In the genomic region with DNA sequence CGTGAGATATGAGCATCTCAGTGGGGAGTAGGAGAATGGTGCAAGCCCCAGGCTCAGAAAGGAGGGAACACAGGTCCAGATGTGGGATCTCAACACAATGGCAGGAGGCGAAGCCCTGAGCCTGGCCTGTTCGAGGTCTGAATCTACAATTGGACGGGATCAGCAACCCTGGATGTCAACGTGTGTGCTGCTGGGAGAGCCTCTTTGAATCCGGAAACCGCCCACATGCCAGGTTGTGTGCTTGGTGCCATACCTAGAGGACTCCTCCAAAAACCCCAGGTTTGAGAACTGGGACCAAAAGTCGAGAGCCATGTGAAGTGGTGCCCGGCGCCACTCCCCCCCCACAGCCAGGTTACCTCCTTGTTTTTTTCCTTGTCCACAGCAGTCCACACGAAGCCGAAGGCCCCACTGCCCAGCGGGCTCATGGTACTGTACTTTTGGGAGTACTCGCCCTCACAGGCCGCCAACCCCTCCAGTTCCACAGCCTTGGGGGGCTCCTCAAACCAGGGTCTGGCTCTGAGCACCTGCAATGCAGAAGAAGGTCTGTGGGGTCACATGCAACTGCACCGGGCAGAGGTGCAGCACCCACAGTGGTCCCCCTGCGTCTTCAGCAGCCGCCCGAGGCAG, we compare ENCODE assay signal across 23 cellular contexts. TPM values are rescaled to one million over a fixed set of nuclear protein-coding genes. Genes with fewer than 3 reads are reported as not detected.
DNase-seq lines count a peak whose midpoint lies in the region; ATAC-seq, FAIRE-seq and TF ChIP-seq lines count a peak whose summit lies in the region.
"Had no signal": no experiment of that assay in that cellular context is flagged by ENCODE, and none has a peak within 500 bp of the region (broad histone marks: within the 10 kb centered on the region; RNA-seq: fewer than 3 reads in every experiment).

No MANE protein-coding gene starts in this region.

- ATAC-seq in esophagus mucosa, result no peak
- ATAC-seq: GM23338, PC-3 had no signal

- peak overlapping the region; percentile 33 for H3K27ac Mint-ChIP-seq in activated CD4-positive, alpha-beta memory T cell treated with anti-CD3 and anti-CD28 coated beads for 36 hours
- no peak overlapping the region for H3K27ac Mint-ChIP-seq in activated CD4-positive, alpha-beta memory T cell treated with anti-CD3 and anti-CD28 coated beads, Interleukin-2, amount 10 ng/mL, durations not matched to agents 7 days and 5 days
- H3K27ac Mint-ChIP-seq: B cell, GM23338 had no signal

- no peak for TF ChIP-seq POLR2A in sigmoid colon (IDR thresholded peaks at IDR 0.05)
- TF ChIP-seq POLR2A in GM12892 (IDR thresholded peaks at IDR 0.05; ENCODE audit: low read depth, low read length), result no peak

- CTCF ChIA-PET in activated CD4-positive, alpha-beta memory T cell treated with anti-CD3 and anti-CD28 coated beads for 36 hours (lab: Charles Lee), result no interaction called here
- CTCF ChIA-PET in activated CD4-positive, alpha-beta memory T cell treated with anti-CD3 and anti-CD28 coated beads, Interleukin-2, amount 10 ng/mL, durations not matched to agents 7 days and 5 days (lab: Charles Lee), result no interaction called here

- WGBS in sigmoid colon, 2 donors, result 87 to 95% methylated on average over 19 of the region's 19 CpGs

- H3K9me3 Mint-ChIP-seq in activated CD4-positive, alpha-beta memory T cell treated with anti-CD3 and anti-CD28 coated beads for 36 hours, result peaks cover 10% of the 10 kb centered on the region
- H3K9me3 Mint-ChIP-seq in activated CD4-positive, alpha-beta memory T cell treated with anti-CD3 and anti-CD28 coated beads, Interleukin-2, amount 10 ng/mL, durations not matched to agents 7 days and 5 days, result no peaks in the 10 kb centered on the region
- H3K9me3 Mint-ChIP-seq: GM23338 had no signal

- no peak overlapping the region for H3K4me3 Mint-ChIP-seq in activated CD4-positive, alpha-beta memory T cell treated with anti-CD3 and anti-CD28 coated beads for 36 hours
- H3K4me3 Mint-ChIP-seq in activated CD4-positive, alpha-beta memory T cell treated with anti-CD3 and anti-CD28 coated beads, Interleukin-2, amount 10 ng/mL, durations not matched to agents 7 days and 5 days, result no peak overlapping the region
- H3K4me3 Mint-ChIP-seq: B cell; CD4-positive, CD25-positive, alpha-beta regulatory T cell; GM23338 had no signal

- DNase-seq in activated CD4-positive, alpha-beta memory T cell treated with anti-CD3 and anti-CD28 coated beads for 36 hours, result peak; percentile 6
- no peak for DNase-seq in activated CD4-positive, alpha-beta memory T cell treated with anti-CD3 and anti-CD28 coated beads, Interleukin-2, amount 10 ng/mL, durations not matched to agents 7 days and 5 days
- DNase-seq in 8988T, result peak; percentile 8
- peak; percentile 29 for DNase-seq in islet precursor cell
- peak; percentile 41 for DNase-seq in sigmoid colon
- no peak for DNase-seq in GM12892 (ENCODE audit: insufficient read length)
- DNase-seq in DMS114 treated with DMSO at 0.1 percent for 48 hours (lab: John Stamatoyannopoulos, UW; ENCODE audit: unreplicated experiment), result no peak
- DNase-seq: Caco-2; CD4-positive, CD25-positive, alpha-beta regulatory T cell; DMS153; GDM1; HCEC 1CT; MV-4-11; NCI-H187; NCI-H2107; NCI-H510A; NCI-H82; PC-3 had no signal

- FAIRE-seq in GM12892 (lab: Jason Lieb, UNC), result no peak

- no peak overlapping the region for H3K4me3 ChIP-seq in sigmoid colon
- H3K4me3 ChIP-seq: GM23338 had no signal

- no peak for TF ChIP-seq CTCF in sigmoid colon (IDR thresholded peaks at IDR 0.05)

- peaks cover 61% of the 10 kb centered on the region for H3K36me3 Mint-ChIP-seq in activated CD4-positive, alpha-beta memory T cell treated with anti-CD3 and anti-CD28 coated beads for 36 hours
- peaks cover 36% of the 10 kb centered on the region for H3K36me3 Mint-ChIP-seq in activated CD4-positive, alpha-beta memory T cell treated with anti-CD3 and anti-CD28 coated beads, Interleukin-2, amount 10 ng/mL, durations not matched to agents 7 days and 5 days (ENCODE audit: low read depth)

- H3K4me1 ChIP-seq in sigmoid colon, result no peaks in the 10 kb centered on the region
- H3K4me1 ChIP-seq: Caco-2 had no signal

- no peaks in the 10 kb centered on the region for H3K36me3 ChIP-seq in sigmoid colon

- H3K27me3 ChIP-seq in sigmoid colon, result no peaks in the 10 kb centered on the region

- H3K9me3 ChIP-seq in sigmoid colon, result no peaks in the 10 kb centered on the region
- H3K9me3 ChIP-seq: Caco-2 had no signal

- no peak for TF ChIP-seq EP300 in sigmoid colon (IDR thresholded peaks at IDR 0.05)

- H3K4me1 Mint-ChIP-seq in activated CD4-positive, alpha-beta memory T cell treated with anti-CD3 and anti-CD28 coated beads for 36 hours (ENCODE audit: low read depth), result peaks cover 50% of the 10 kb centered on the region
- H3K4me1 Mint-ChIP-seq in activated CD4-positive, alpha-beta memory T cell treated with anti-CD3 and anti-CD28 coated beads, Interleukin-2, amount 10 ng/mL, durations not matched to agents 7 days and 5 days, result peaks cover 15% of the 10 kb centered on the region
- H3K4me1 Mint-ChIP-seq: GM23338 had no signal

- POLR2A ChIA-PET in activated CD4-positive, alpha-beta memory T cell treated with anti-CD3 and anti-CD28 coated beads for 36 hours (lab: Charles Lee), result interaction anchor here (1.0 kb wide), 1 partner anchor 13 kb away, joined by 3 read pairs; no protein-coding TSS in a partner anchor
- POLR2A ChIA-PET in activated CD4-positive, alpha-beta memory T cell treated with anti-CD3 and anti-CD28 coated beads, Interleukin-2, amount 10 ng/mL, durations not matched to agents 7 days and 5 days (lab: Charles Lee), result no interaction called here

- intact Hi-C loops in activated CD4-positive, alpha-beta memory T cell treated with anti-CD3 and anti-CD28 coated beads for 36 hours (cut with micrococcal nuclease), result no loop called here
- intact Hi-C loops in sigmoid colon (cut with DNase I), result no loop called here

- no peaks in the 10 kb centered on the region for H3K27me3 Mint-ChIP-seq in activated CD4-positive, alpha-beta memory T cell treated with anti-CD3 and anti-CD28 coated beads for 36 hours
- H3K27me3 Mint-ChIP-seq in activated CD4-positive, alpha-beta memory T cell treated with anti-CD3 and anti-CD28 coated beads, Interleukin-2, amount 10 ng/mL, durations not matched to agents 7 days and 5 days, result no peaks in the 10 kb centered on the region
- H3K27me3 Mint-ChIP-seq: B cell; CD4-positive, CD25-positive, alpha-beta regulatory T cell had no signal

- no peak overlapping the region for H3K27ac ChIP-seq in sigmoid colon
- H3K27ac ChIP-seq: HL-60, KMS-11 had no signal

RNA-seq across cellular contexts. Expression of gene MTERF4, which starts 20.4 kb away (rescaled TPM):
- total RNA-seq in activated CD4-positive, alpha-beta memory T cell treated with anti-CD3 and anti-CD28 coated beads for 36 hours, result 10 to 100 TPM; 43.9 to 46.0 TPM
- total RNA-seq in activated CD4-positive, alpha-beta memory T cell treated with anti-CD3 and anti-CD28 coated beads, Interleukin-2, amount 10 ng/mL, durations not matched to agents 7 days and 5 days, result 10 to 100 TPM; 41.5 to 45.4 TPM
- total RNA-seq in sigmoid colon, result 10 to 100 TPM; 18.9 to 47.9 (median 33.2) TPM
- 10 to 100 TPM; 27.0 to 40.2 (median 29.1) TPM for polyA plus RNA-seq in sigmoid colon
- polyA plus RNA-seq in GM12892 (2012; ENCODE audit: missing spikeins), result 60.9 TPM
- 23.7 TPM for total RNA-seq in esophagus mucosa

RNA-seq across cellular contexts. Expression of gene PASK, which starts 26.8 kb away (rescaled TPM):
- total RNA-seq in activated CD4-positive, alpha-beta memory T cell treated with anti-CD3 and anti-CD28 coated beads for 36 hours, result 100 to 1,000 TPM in 1 of 2 experiments, 10 to 100 TPM in 1; 86.1 to 100 TPM
- total RNA-seq in activated CD4-positive, alpha-beta memory T cell treated with anti-CD3 and anti-CD28 coated beads, Interleukin-2, amount 10 ng/mL, durations not matched to agents 7 days and 5 days, result 10 to 100 TPM; 58.1 to 58.9 TPM
- total RNA-seq in sigmoid colon, result 1 to 10 TPM; 2.8 to 7.7 (median 4.7) TPM
- 10 to 100 TPM in 1 of 3 donors, 1 to 10 TPM in 2; 1.4 to 16.4 (median 1.8) TPM for polyA plus RNA-seq in sigmoid colon
- 91.5 TPM for polyA plus RNA-seq in GM12892 (2012; ENCODE audit: missing spikeins)
- 12.2 TPM for total RNA-seq in esophagus mucosa

RNA-seq across cellular contexts. Expression of gene PPP1R7, which starts 27.8 kb away (rescaled TPM):
- 100 to 1,000 TPM; 123 to 132 TPM for total RNA-seq in activated CD4-positive, alpha-beta memory T cell treated with anti-CD3 and anti-CD28 coated beads for 36 hours
- total RNA-seq in activated CD4-positive, alpha-beta memory T cell treated with anti-CD3 and anti-CD28 coated beads, Interleukin-2, amount 10 ng/mL, durations not matched to agents 7 days and 5 days, result 100 to 1,000 TPM; 103 to 106 TPM
- total RNA-seq in sigmoid colon (10 to 100 TPM; 41.3 to 63.5 (median 56.8) TPM), esophagus mucosa (74.7 TPM)
- 10 to 100 TPM; 76.3 to 89.7 (median 78.7) TPM for polyA plus RNA-seq in sigmoid colon
- 118 TPM for polyA plus RNA-seq in GM12892 (2012; ENCODE audit: missing spikeins)

Comparison
In these comparisons a context has a peak if more than half of its experiments do, and no peak if none do; other contexts are left out.
1. DNase-seq: peak in activated CD4-positive, alpha-beta memory T cell treated with anti-CD3 and anti-CD28 coated beads for 36 hours (single experiment), 8988T (single experiment), islet precursor cell (single experiment) and sigmoid colon (single experiment); none in activated CD4-positive, alpha-beta memory T cell treated with anti-CD3 and anti-CD28 coated beads, Interleukin-2, amount 10 ng/mL, durations not matched to agents 7 days and 5 days (single experiment), GM12892 (single experiment) and DMS114 treated with DMSO at 0.1 percent for 48 hours (single experiment).